21 cellular contexts compared by ENCODE assay signal in genomic region chr22:46224771-46225290, GRCh38. TPM values are rescaled to one million over a fixed set of nuclear protein-coding genes. Genes with fewer than 3 reads are reported as not detected.
DNase-seq lines count a peak whose midpoint lies in the region; ATAC-seq and TF ChIP-seq lines count a peak whose summit lies in the region.
"Had no signal": no experiment of that assay in that cellular context is flagged by ENCODE, and none has a peak within 500 bp of the region (broad histone marks: within the 10 kb centered on the region; RNA-seq: fewer than 3 reads in every experiment).

No MANE protein-coding gene starts in this region.

- H3K4me3 Mint-ChIP-seq in chondrocyte (ENCODE audit: unreplicated experiment) = no peak overlapping the region
- no peak overlapping the region for H3K4me3 Mint-ChIP-seq in nephron progenitor cell
- H3K4me3 Mint-ChIP-seq: CD14-positive monocyte; CD4-positive, alpha-beta memory T cell had no signal

- H3K9me3 ChIP-seq in PC-3 (ENCODE audit: low read length) = no peaks in the 10 kb centered on the region
- H3K9me3 ChIP-seq: A549 had no signal

- H3K36me3 Mint-ChIP-seq in chondrocyte (ENCODE audit: low read depth) (peaks cover 27% of the 10 kb centered on the region), nephron progenitor cell (ENCODE audit: low read depth) (peaks cover 8% of the 10 kb centered on the region)

- no peaks in the 10 kb centered on the region for H3F3A ChIP-seq in PC-3 (ENCODE audit: low read length, unreplicated experiment)

- ATAC-seq in sciatic nerve (peak; percentile 38), PC-3 (no peak), HG02970 (IDR thresholded peaks at IDR 0.05; ENCODE audit: low FRiP score, unreplicated experiment) (no peak)
- ATAC-seq: A549 had no signal

- H3K9ac ChIP-seq in PC-3 (ENCODE audit: low read length) = no peak overlapping the region

- H4K20me1 ChIP-seq in PC-3 (ENCODE audit: low read length) = no peaks in the 10 kb centered on the region

- H3K27me3 Mint-ChIP-seq in chondrocyte (ENCODE audit: low read depth) (no peaks in the 10 kb centered on the region), nephron progenitor cell (ENCODE audit: low read depth, poor library complexity) (peaks cover 6% of the 10 kb centered on the region)
- H3K27me3 Mint-ChIP-seq: CD4-positive, alpha-beta memory T cell had no signal

- DNase-seq in H7 (peak; percentile 47), chondrocyte (ENCODE audit: low spot score) (peak; percentile 54), nephron progenitor cell (no peak), sciatic nerve (ENCODE audit: low spot score) (no peak), NCI-H774 (lab: John Stamatoyannopoulos, UW) (no peak), PC-3 (no peak)
- DNase-seq: AML-193; CD4-positive, alpha-beta memory T cell; DMS153; DMS79; GDM1; HCEC 1CT; IMR-90 had no signal

- H2AFZ ChIP-seq in PC-3 (ENCODE audit: low read length) = no peak overlapping the region

- POLR2A ChIA-PET in PC-3 (lab: Charles Lee; ENCODE audit: unreplicated experiment) = no interaction called here

- TF ChIP-seq CTCF in chondrocyte (IDR thresholded peaks at IDR 0.05) = no peak
- TF ChIP-seq CTCF in nephron progenitor cell (IDR thresholded peaks at IDR 0.05) = no peak
- TF ChIP-seq CTCF in PC-3 (conservative IDR thresholded peaks at IDR 0.05; ENCODE audit: low read depth, low read length) = no peak

- no peaks in the 10 kb centered on the region for H3K9me2 ChIP-seq in PC-3 (replicated peaks; ENCODE audit: low read length)

- no peaks in the 10 kb centered on the region for H3K36me3 ChIP-seq in H7 (replicated peaks; ENCODE audit: control insufficient read depth, insufficient read depth, low read length)
- H3K36me3 ChIP-seq in PC-3 (ENCODE audit: low read depth, low read length) = no peaks in the 10 kb centered on the region

- H3K27me3 ChIP-seq in H7 (ENCODE audit: control insufficient read depth, insufficient read depth, low read length) = no peaks in the 10 kb centered on the region
- no peaks in the 10 kb centered on the region for H3K27me3 ChIP-seq in PC-3 (ENCODE audit: low read length)

- no peaks in the 10 kb centered on the region for H3K4me1 Mint-ChIP-seq in chondrocyte (ENCODE audit: low read depth)
- H3K4me1 Mint-ChIP-seq in nephron progenitor cell = peaks cover 16% of the 10 kb centered on the region
- H3K4me1 Mint-ChIP-seq: CD14-positive monocyte had no signal

- H3K9me3 Mint-ChIP-seq in chondrocyte (ENCODE audit: low read depth) = no peaks in the 10 kb centered on the region
- no peaks in the 10 kb centered on the region for H3K9me3 Mint-ChIP-seq in nephron progenitor cell
- H3K9me3 Mint-ChIP-seq: CD14-positive monocyte; CD4-positive, alpha-beta memory T cell had no signal

- intact Hi-C loops in sciatic nerve (cut with DNase I) (no loop called here), PC-3 (cut with micrococcal nuclease) (no loop called here)

- CTCF ChIA-PET in PC-3 (lab: Charles Lee) = no interaction called here

- H3K4me3 ChIP-seq in H7 (ENCODE audit: insufficient read depth, low read depth, low read length) (no peak overlapping the region), PC-3 (ENCODE audit: low read length) (no peak overlapping the region)
- H3K4me3 ChIP-seq: A549, K562 had no signal

- H3K79me2 ChIP-seq in PC-3 (ENCODE audit: low read length) = no peaks in the 10 kb centered on the region

- BruUV-seq in PC-3 (replicated peaks; lab: Mats Ljungman, UMichigan) = no TSS peak

- H3K4me1 ChIP-seq in PC-3 (ENCODE audit: insufficient read depth, low read length) = no peaks in the 10 kb centered on the region
- H3K4me1 ChIP-seq: A549 had no signal

- H3K27ac Mint-ChIP-seq in chondrocyte (ENCODE audit: unreplicated experiment) = no peak overlapping the region
- H3K27ac Mint-ChIP-seq in nephron progenitor cell = peak overlapping the region; percentile 38
- H3K27ac Mint-ChIP-seq: CD14-positive monocyte; CD4-positive, alpha-beta memory T cell had no signal

- H3K27ac ChIP-seq in PC-3 (ENCODE audit: low read length) = no peak overlapping the region
- H3K27ac ChIP-seq: A549, HL-60 had no signal

- no peak overlapping the region for H3K4me2 ChIP-seq in PC-3 (ENCODE audit: low read length)
- H3K4me2 ChIP-seq: A549 had no signal

RNA-seq across cellular contexts. Expression of gene CDPF1, which starts 25.3 kb away (rescaled TPM):
- total RNA-seq in H7 (2014; rRNA removed; shearing (Covaris generic)) = 24.5 and 29.3 TPM in 2 replicates
- total RNA-seq in chondrocyte (7.7 to 11.2 TPM (median 9.9 TPM) in 3 replicates), sciatic nerve (6.8 TPM), PC-3 (2014; rRNA removed) (14.1 and 21.0 TPM in 2 replicates)

RNA-seq across cellular contexts. Expression of gene PKDREJ, which starts 38.3 kb away (rescaled TPM):
- 0.07 TPM in 1 of 2 replicates, not detected in the other for total RNA-seq in H7 (2014; rRNA removed; shearing (Covaris generic))
- total RNA-seq in chondrocyte (0.05 to 0.08 TPM (median 0.07 TPM) in 3 replicates), sciatic nerve (0.18 TPM), PC-3 (2014; rRNA removed) (not detected in 2 replicates)
- total RNA-seq: CD4-positive, alpha-beta memory T cell; Daoy; H4; HT1080; IMR-90; K562 had no signal

RNA-seq across cellular contexts. Expression of gene TTC38, which starts 43.0 kb away (rescaled TPM):
- 21.8 and 24.0 TPM in 2 replicates for total RNA-seq in H7 (2014; rRNA removed; shearing (Covaris generic))
- 13.8 to 19.6 TPM (median 16.5 TPM) in 3 replicates for total RNA-seq in chondrocyte
- 25.7 TPM for total RNA-seq in sciatic nerve
- total RNA-seq in PC-3 (2014; rRNA removed) = 26.8 and 41.4 TPM in 2 replicates

Comparison
In these comparisons a context has a peak if more than half of its experiments do, and no peak if none do; other contexts are left out.
1. DNase-seq: peak in H7 (single experiment) and chondrocyte (single experiment); none in nephron progenitor cell (single experiment), sciatic nerve (single experiment), NCI-H774 (single experiment) and PC-3 (single experiment).